22 cellular contexts compared by ENCODE assay signal in the genomic region with DNA sequence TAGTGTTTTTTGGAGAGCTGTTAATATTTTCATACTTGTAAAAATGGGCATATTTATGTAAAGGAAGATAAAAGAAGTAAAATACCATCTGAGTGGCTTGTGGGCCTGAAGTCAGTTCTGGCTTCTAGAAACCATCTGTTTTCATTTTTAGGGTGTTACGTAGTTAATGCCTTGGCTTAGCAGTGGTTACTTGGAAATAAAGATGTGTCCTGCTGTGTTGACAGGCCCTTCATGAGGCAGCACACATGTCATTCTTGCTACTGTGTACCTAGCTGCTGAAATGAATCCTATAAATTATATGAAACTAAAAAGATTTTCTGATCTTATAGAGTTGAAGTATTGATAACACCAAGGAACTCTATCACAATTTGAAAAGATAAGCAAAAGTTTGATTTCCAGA. TPM values are rescaled to one million over a fixed set of nuclear protein-coding genes. Genes with fewer than 3 reads are reported as not detected.
A peak's percentile ranks its signal among the peaks of the same experiment; 100 is the strongest.
DNase-seq lines count a peak whose midpoint lies in the region; FAIRE-seq and TF ChIP-seq lines count a peak whose summit lies in the region.
"Had no signal": no experiment of that assay in that cellular context is flagged by ENCODE, and none has a peak within 500 bp of the region (broad histone marks: within the 10 kb centered on the region; RNA-seq: fewer than 3 reads in every experiment).

No MANE protein-coding gene starts in this region.

- no peak for DNase-seq in activated CD4-positive, alpha-beta T cell treated with anti-CD3 and anti-CD28 coated beads, Interleukin-2, amount 10 ng/mL, durations not matched to agents 7 days and 5 days
- no peak for DNase-seq in activated CD4-positive, alpha-beta T cell treated with anti-CD3 and anti-CD28 coated beads for 1 hour
- peak; percentile 36 for DNase-seq in MV-4-11 (lab: John Stamatoyannopoulos, UW)
- DNase-seq in fibroblast of gingiva (ENCODE audit: low read depth), result peak; percentile 58
- DNase-seq in progenitor cell of endocrine pancreas (ENCODE audit: low spot score, unreplicated experiment), result no peak
- DNase-seq in ACHN, result no peak
- no peak for DNase-seq in GM12892 (ENCODE audit: insufficient read length)
- DNase-seq in medulla oblongata (ENCODE audit: extremely low spot score), result no peak
- DNase-seq: 8988T; activated CD4-positive, alpha-beta memory T cell treated with anti-CD3 and anti-CD28 coated beads, Interleukin-2, amount 10 ng/mL, durations not matched to agents 7 days and 5 days; activated naive CD4-positive, alpha-beta T cell treated with anti-CD3 and anti-CD28 coated beads, Interleukin-2, amount 10 ng/mL, durations not matched to agents 7 days and 5 days; aorta; endodermal cell; MM.1S; NCI-H187; NCI-H226; NCI-H774; SJCRH30; stimulated activated CD8-positive, alpha-beta memory T cell treated with anti-CD3 and anti-CD28 coated beads, Interleukin-4, amount 100 ng/mL, for 48 hours; T-helper 2 cell; WERI-Rb-1 had no signal

- H3K9me3 Mint-ChIP-seq in activated CD4-positive, alpha-beta T cell treated with anti-CD3 and anti-CD28 coated beads, Interleukin-2, amount 10 ng/mL, durations not matched to agents 7 days and 5 days, result no peaks in the 10 kb centered on the region
- no peaks in the 10 kb centered on the region for H3K9me3 Mint-ChIP-seq in progenitor cell of endocrine pancreas (ENCODE audit: low read depth)
- H3K9me3 Mint-ChIP-seq: activated CD4-positive, alpha-beta memory T cell treated with anti-CD3 and anti-CD28 coated beads, Interleukin-2, amount 10 ng/mL, durations not matched to agents 7 days and 5 days; activated naive CD4-positive, alpha-beta T cell treated with anti-CD3 and anti-CD28 coated beads, Interleukin-2, amount 10 ng/mL, durations not matched to agents 7 days and 5 days; endodermal cell had no signal

- POLR2A ChIA-PET in activated CD4-positive, alpha-beta T cell treated with anti-CD3 and anti-CD28 coated beads, Interleukin-2, amount 10 ng/mL, durations not matched to agents 7 days and 5 days (lab: Charles Lee), result no interaction called here

- no peaks in the 10 kb centered on the region for H3K27me3 Mint-ChIP-seq in activated CD4-positive, alpha-beta T cell treated with anti-CD3 and anti-CD28 coated beads, Interleukin-2, amount 10 ng/mL, durations not matched to agents 7 days and 5 days
- no peaks in the 10 kb centered on the region for H3K27me3 Mint-ChIP-seq in progenitor cell of endocrine pancreas
- H3K27me3 Mint-ChIP-seq: activated CD4-positive, alpha-beta memory T cell treated with anti-CD3 and anti-CD28 coated beads, Interleukin-2, amount 10 ng/mL, durations not matched to agents 7 days and 5 days; activated naive CD4-positive, alpha-beta T cell treated with anti-CD3 and anti-CD28 coated beads, Interleukin-2, amount 10 ng/mL, durations not matched to agents 7 days and 5 days had no signal

- no peak overlapping the region for H3K4me3 Mint-ChIP-seq in activated CD4-positive, alpha-beta T cell treated with anti-CD3 and anti-CD28 coated beads, Interleukin-2, amount 10 ng/mL, durations not matched to agents 7 days and 5 days
- H3K4me3 Mint-ChIP-seq in progenitor cell of endocrine pancreas (ENCODE audit: low read depth), result no peak overlapping the region
- H3K4me3 Mint-ChIP-seq: activated CD4-positive, alpha-beta memory T cell treated with anti-CD3 and anti-CD28 coated beads, Interleukin-2, amount 10 ng/mL, durations not matched to agents 7 days and 5 days; activated naive CD4-positive, alpha-beta T cell treated with anti-CD3 and anti-CD28 coated beads, Interleukin-2, amount 10 ng/mL, durations not matched to agents 7 days and 5 days; endodermal cell had no signal

- no peak for TF ChIP-seq POLR2A in GM12892 (IDR thresholded peaks at IDR 0.05; ENCODE audit: low read depth, low read length)

- FAIRE-seq in GM12892 (lab: Jason Lieb, UNC), result no peak
- FAIRE-seq: G401.6 had no signal

- H3K36me3 Mint-ChIP-seq in activated CD4-positive, alpha-beta T cell treated with anti-CD3 and anti-CD28 coated beads, Interleukin-2, amount 10 ng/mL, durations not matched to agents 7 days and 5 days (ENCODE audit: low read depth), result peaks cover 32% of the 10 kb centered on the region
- H3K36me3 Mint-ChIP-seq in progenitor cell of endocrine pancreas (ENCODE audit: insufficient read depth), result peaks cover 29% of the 10 kb centered on the region

- CTCF ChIA-PET in activated CD4-positive, alpha-beta T cell treated with anti-CD3 and anti-CD28 coated beads, Interleukin-2, amount 10 ng/mL, durations not matched to agents 7 days and 5 days (lab: Charles Lee), result interaction anchor here (1.1 to 3.0 kb wide), 5 partner anchors 9 to 89 kb away, joined by 3 to 9 read pairs (median 4); no protein-coding TSS in a partner anchor

- peaks cover 21% of the 10 kb centered on the region for H3K4me1 Mint-ChIP-seq in activated CD4-positive, alpha-beta T cell treated with anti-CD3 and anti-CD28 coated beads, Interleukin-2, amount 10 ng/mL, durations not matched to agents 7 days and 5 days
- H3K4me1 Mint-ChIP-seq in progenitor cell of endocrine pancreas (ENCODE audit: low read depth), result peaks cover 4% of the 10 kb centered on the region
- H3K4me1 Mint-ChIP-seq: endodermal cell had no signal

- in situ Hi-C loops in ACHN (cut with HindIII; ENCODE audit: low pct_ligation_motif_present, low pct_unique_long_range_greater_than_20kb, low sequenced_read_pairs), result no loop called here

- H3K27ac Mint-ChIP-seq in activated CD4-positive, alpha-beta T cell treated with anti-CD3 and anti-CD28 coated beads, Interleukin-2, amount 10 ng/mL, durations not matched to agents 7 days and 5 days, result peak overlapping the region; percentile 16
- H3K27ac Mint-ChIP-seq in progenitor cell of endocrine pancreas, result peak overlapping the region; percentile 22
- H3K27ac Mint-ChIP-seq: activated CD4-positive, alpha-beta memory T cell treated with anti-CD3 and anti-CD28 coated beads, Interleukin-2, amount 10 ng/mL, durations not matched to agents 7 days and 5 days; activated naive CD4-positive, alpha-beta T cell treated with anti-CD3 and anti-CD28 coated beads, Interleukin-2, amount 10 ng/mL, durations not matched to agents 7 days and 5 days had no signal

- TF ChIP-seq CTCF in progenitor cell of endocrine pancreas (IDR thresholded peaks at IDR 0.05; ENCODE audit: unreplicated experiment), result no peak

RNA-seq across cellular contexts. Expression of gene ILF3, which starts 16.0 kb away (rescaled TPM):
- 100 to 1,000 TPM; 385 to 389 TPM for total RNA-seq in activated CD4-positive, alpha-beta T cell treated with anti-CD3 and anti-CD28 coated beads, Interleukin-2, amount 10 ng/mL, durations not matched to agents 7 days and 5 days
- total RNA-seq in progenitor cell of endocrine pancreas, result 761 and 784 TPM in 2 replicates
- polyA plus RNA-seq in GM12892 (2012; ENCODE audit: missing spikeins), result 171 TPM

RNA-seq across cellular contexts. Expression of gene QTRT1, which starts 31.1 kb away (rescaled TPM):
- 10 to 100 TPM; 39.9 to 43.8 TPM for total RNA-seq in activated CD4-positive, alpha-beta T cell treated with anti-CD3 and anti-CD28 coated beads, Interleukin-2, amount 10 ng/mL, durations not matched to agents 7 days and 5 days
- 53.9 and 59.3 TPM in 2 replicates for total RNA-seq in progenitor cell of endocrine pancreas
- polyA plus RNA-seq in GM12892 (2012; ENCODE audit: missing spikeins), result 33.5 TPM

RNA-seq across cellular contexts. Expression of gene SLC44A2, which starts 44.8 kb away (rescaled TPM):
- 100 to 1,000 TPM; 162 to 189 TPM for total RNA-seq in activated CD4-positive, alpha-beta T cell treated with anti-CD3 and anti-CD28 coated beads, Interleukin-2, amount 10 ng/mL, durations not matched to agents 7 days and 5 days
- total RNA-seq in progenitor cell of endocrine pancreas, result 159 and 164 TPM in 2 replicates
- polyA plus RNA-seq in GM12892 (2012; ENCODE audit: missing spikeins), result 27.4 TPM

RNA-seq across cellular contexts. Expression of gene DNM2, which starts 47.7 kb away (rescaled TPM):
- total RNA-seq in activated CD4-positive, alpha-beta T cell treated with anti-CD3 and anti-CD28 coated beads, Interleukin-2, amount 10 ng/mL, durations not matched to agents 7 days and 5 days, result 100 to 1,000 TPM; 268 to 270 TPM
- 124 and 127 TPM in 2 replicates for total RNA-seq in progenitor cell of endocrine pancreas
- 67.1 TPM for polyA plus RNA-seq in GM12892 (2012; ENCODE audit: missing spikeins)

Comparison
In these comparisons a context has a peak if more than half of its experiments do, and no peak if none do; other contexts are left out.
1. DNase-seq: peak in MV-4-11 (single experiment) and fibroblast of gingiva (single experiment); none in activated CD4-positive, alpha-beta T cell treated with anti-CD3 and anti-CD28 coated beads, Interleukin-2, amount 10 ng/mL, durations not matched to agents 7 days and 5 days (single experiment), activated CD4-positive, alpha-beta T cell treated with anti-CD3 and anti-CD28 coated beads for 1 hour (single experiment), progenitor cell of endocrine pancreas (single experiment), ACHN (single experiment), GM12892 (single experiment) and medulla oblongata (single experiment).